ENCODE assay signal across 22 cellular contexts in genomic region chr5:37132646-37133045, GRCh38.
"Had no signal": no experiment of that assay in that cellular context is flagged by ENCODE, and none has a peak within 500 bp of the region (broad histone marks: within the 10 kb centered on the region; RNA-seq: fewer than 3 reads in every experiment).

No MANE protein-coding gene starts in this region.

- H3K4me1 ChIP-seq: colonic mucosa, lower lobe of right lung, parathyroid adenoma, prostate gland, right lobe of liver, spleen, tibial nerve, upper lobe of right lung, vagina had no signal

- H3K9me3 ChIP-seq: colonic mucosa, prostate gland, right lobe of liver, vagina had no signal

- H3K9ac ChIP-seq: parathyroid adenoma had no signal

- H3K27me3 ChIP-seq: colonic mucosa, right lobe of liver, spleen, tibial nerve, upper lobe of right lung, vagina had no signal

- DNase-seq: colonic mucosa; dermis blood vessel endothelial cell; foreskin fibroblast; immature natural killer cell; kidney; left cardiac atrium; left ventricle myocardium inferior; lower lobe of right lung; midbrain; naive B cell; occipital lobe; right lobe of liver; spleen; stimulated activated CD4-positive, alpha-beta T cell treated with anti-CD3 and anti-CD28 coated beads, Interleukin-15, amount 100 ng/mL, for 24 hours; stimulated activated CD4-positive, alpha-beta T cell treated with anti-CD3 and anti-CD28 coated beads, Interleukin-1b, Interleukin-23, amount 100 ng/mL, for 48 hours; stimulated activated CD4-positive, alpha-beta T cell treated with anti-CD3 and anti-CD28 coated beads, Interleukin-4, amount 100 ng/mL, for 24 hours; upper lobe of right lung had no signal

- H3K4me3 ChIP-seq: colonic mucosa, left ventricle myocardium inferior, lower lobe of right lung, prostate gland, right lobe of liver, spleen, tibial nerve, upper lobe of right lung, vagina had no signal

- H3K27ac ChIP-seq: colonic mucosa, left ventricle myocardium inferior, lower lobe of right lung, parathyroid adenoma, prostate gland, right lobe of liver, spleen, tibial nerve, upper lobe of right lung, vagina had no signal

- ATAC-seq: left cardiac atrium; lower lobe of right lung; right lobe of liver; stimulated activated memory B cell treated with anti-CD40 and anti-IgM and Interleukin-4, amounts not matched to agents 10 μg/mL and 1 μg/mL and 100 μg/mL, for 72 hours; upper lobe of right lung had no signal

- H3K36me3 ChIP-seq: colonic mucosa, prostate gland, right lobe of liver had no signal
